21 cellular contexts compared by ENCODE assay signal in genomic region chr1:2000850-2001249, GRCh38. TPM values are rescaled to one million over a fixed set of nuclear protein-coding genes. Genes with fewer than 3 reads are reported as not detected.
DNase-seq lines count a peak whose midpoint lies in the region; ATAC-seq and TF ChIP-seq lines count a peak whose summit lies in the region.
"Had no signal": no experiment of that assay in that cellular context is flagged by ENCODE, and none has a peak within 500 bp of the region (broad histone marks: within the 10 kb centered on the region; RNA-seq: fewer than 3 reads in every experiment).

No MANE protein-coding gene starts in this region.

- H3K23ac ChIP-seq in neuronal stem cell (ENCODE audit: low read depth, low read length, poor library complexity) = peak overlapping the region; percentile 27

- H3K27me3 Mint-ChIP-seq in activated naive CD4-positive, alpha-beta T cell treated with anti-CD3 and anti-CD28 coated beads, Interleukin-2, amount 50 U/mL, for 24 hours = peaks cover 26% of the 10 kb centered on the region

- H3K4me1 Mint-ChIP-seq in activated naive CD4-positive, alpha-beta T cell treated with anti-CD3 and anti-CD28 coated beads, Interleukin-2, amount 50 U/mL, for 24 hours = peaks cover 6% of the 10 kb centered on the region

- no peak overlapping the region for H2BK5ac ChIP-seq in neuronal stem cell (ENCODE audit: low read length)

- H3K18ac ChIP-seq in neuronal stem cell (ENCODE audit: low read length) = peak overlapping the region; percentile 35

- H3K36me3 ChIP-seq in neuronal stem cell (replicated peaks in 1 of 2; ENCODE audit: control insufficient read depth in 2 of 2, insufficient read depth in 2 of 2, low read length in 2 of 2) = no peaks in the 10 kb centered on the region

- H3K4me1 ChIP-seq in neuronal stem cell (ENCODE audit: control insufficient read depth in 2 of 2, insufficient read depth in 1 of 2, low read depth in 1 of 2, low read length in 2 of 2) = peaks cover 4 to 6% of the 10 kb centered on the region in 2 donors
- H3K4me1 ChIP-seq: A549 had no signal

- H3K27ac ChIP-seq in C4-2B (peak overlapping the region; percentile 66), VCaP (peak overlapping the region; percentile 82), neuronal stem cell (replicated peaks; ENCODE audit: low read length) (no peak overlapping the region)
- H3K27ac ChIP-seq: A549 had no signal

- no peak overlapping the region for H4K91ac ChIP-seq in neuronal stem cell (ENCODE audit: low read depth, low read length, poor library complexity)

- H3K4ac ChIP-seq in neuronal stem cell (ENCODE audit: low read length) = no peak overlapping the region

- H3K9ac ChIP-seq in neuronal stem cell (ENCODE audit: low read depth, low read length, poor library complexity) = no peak overlapping the region

- no peak for ATAC-seq in GM21381 (IDR thresholded peaks at IDR 0.05; ENCODE audit: unreplicated experiment)
- ATAC-seq: A549, GM12878, GM23338 had no signal

- no peak overlapping the region for H4K8ac ChIP-seq in neuronal stem cell (ENCODE audit: low read depth, low read length)

- no peaks in the 10 kb centered on the region for H3K79me1 ChIP-seq in neuronal stem cell (ENCODE audit: low read depth, low read length)

- no peaks in the 10 kb centered on the region for H3K36me3 Mint-ChIP-seq in activated naive CD4-positive, alpha-beta T cell treated with anti-CD3 and anti-CD28 coated beads, Interleukin-2, amount 50 U/mL, for 24 hours
- H3K36me3 Mint-ChIP-seq: CD14-positive monocyte; CD4-positive, alpha-beta memory T cell had no signal

- H3K14ac ChIP-seq in neuronal stem cell (ENCODE audit: low read length) = no peak overlapping the region

- peak overlapping the region; percentile 24 for H2BK120ac ChIP-seq in neuronal stem cell (ENCODE audit: low read depth, low read length)

- no peak overlapping the region for H2BK15ac ChIP-seq in neuronal stem cell (ENCODE audit: low read length)

- H2AFZ ChIP-seq in neuronal stem cell (ENCODE audit: low read length) = no peak overlapping the region
- H2AFZ ChIP-seq: GM23338 had no signal

- no peak overlapping the region for H3K4me3 ChIP-seq in neuronal stem cell (ENCODE audit: low read length in 2 of 2)
- H3K4me3 ChIP-seq: A549, GM12878, GM23338 had no signal

- H3K9me3 ChIP-seq in neuronal stem cell (replicated peaks in 1 of 2; ENCODE audit: control insufficient read depth in 2 of 2, insufficient read depth in 1 of 2, low read depth in 1 of 2, low read length in 2 of 2) = no peaks in the 10 kb centered on the region
- H3K9me3 ChIP-seq: A549 had no signal

- no peaks in the 10 kb centered on the region for H3K9me3 Mint-ChIP-seq in activated naive CD4-positive, alpha-beta T cell treated with anti-CD3 and anti-CD28 coated beads, Interleukin-2, amount 50 U/mL, for 24 hours
- H3K9me3 Mint-ChIP-seq: GM23338, HFFc6 had no signal

- peak overlapping the region; percentile 51 for H3K27ac Mint-ChIP-seq in activated naive CD4-positive, alpha-beta T cell treated with anti-CD3 and anti-CD28 coated beads, Interleukin-2, amount 50 U/mL, for 24 hours
- H3K27ac Mint-ChIP-seq: CD4-positive, alpha-beta memory T cell; GM23338; HFFc6 had no signal

- no peak for TF ChIP-seq CTCF in C4-2B (conservative IDR thresholded peaks at IDR 0.05)
- TF ChIP-seq CTCF in VCaP (conservative IDR thresholded peaks at IDR 0.05) = no peak

- no peak for DNase-seq in activated naive CD4-positive, alpha-beta T cell treated with Interleukin-2 at 50 U/mL for 16 hours
- no peak for DNase-seq in neuronal stem cell (ENCODE audit: low spot score)
- DNase-seq in RPMI8226 = no peak
- DNase-seq in NCI-H2081 (lab: John Stamatoyannopoulos, UW) = no peak
- DNase-seq: AML-193; Calu3; CD4-positive, alpha-beta memory T cell; DND-41; EL; HCEC 1CT; HFFc6; IMR-90 had no signal

- WGBS in neuronal stem cell (ENCODE audit: extremely low coverage in 2 of 2, insufficient read length in 2 of 2, insufficient replicate concordance in 1 of 2), 2 donors = no CpG with 5 or more reads among the region's 9 CpGs

- H3K4me2 ChIP-seq in neuronal stem cell (ENCODE audit: insufficient read depth, low read length, poor library complexity, severe bottlenecking) = no peak overlapping the region
- H3K4me2 ChIP-seq: A549, GM23338 had no signal

- no peak overlapping the region for H2BK12ac ChIP-seq in neuronal stem cell (ENCODE audit: low read length)

- H2AK5ac ChIP-seq in neuronal stem cell (ENCODE audit: low read depth, low read length) = no peak overlapping the region

- no peak overlapping the region for H3K4me3 Mint-ChIP-seq in activated naive CD4-positive, alpha-beta T cell treated with anti-CD3 and anti-CD28 coated beads, Interleukin-2, amount 50 U/mL, for 24 hours
- H3K4me3 Mint-ChIP-seq: CD4-positive, alpha-beta memory T cell; GM23338; HFFc6 had no signal

- peaks cover 0 to 18% (median 0%) of the 10 kb centered on the region in 3 experiments for H3K27me3 ChIP-seq in neuronal stem cell (ENCODE audit: control insufficient read depth in 3 of 3, insufficient read depth in 3 of 3, low read depth in 1 of 3, low read length in 3 of 3)

RNA-seq across cellular contexts. Expression of gene CFAP74, which starts 2.7 kb away (rescaled TPM):
- 0.31 TPM for polyA plus RNA-seq in neuronal stem cell (2013, experiment 1 of 2)
- 0.22 TPM for polyA plus RNA-seq in neuronal stem cell (2013, experiment 2 of 2)
- polyA plus RNA-seq: BJ; CD14-positive monocyte; CD4-positive, alpha-beta memory T cell; IMR-90 had no signal

RNA-seq across cellular contexts. Expression of gene GABRD, which starts 18.3 kb away (rescaled TPM):
- 0.08 TPM for polyA plus RNA-seq in neuronal stem cell (2013, experiment 1 of 2)
- 0.04 TPM for polyA plus RNA-seq in neuronal stem cell (2013, experiment 2 of 2)
- polyA plus RNA-seq: BJ; CD14-positive monocyte; CD4-positive, alpha-beta memory T cell; GM12878; IMR-90 had no signal

RNA-seq across cellular contexts. Expression of gene PRKCZ, which starts 49.4 kb away (rescaled TPM):
- polyA plus RNA-seq in neuronal stem cell (2013, experiment 1 of 2) = 29.7 TPM
- polyA plus RNA-seq in neuronal stem cell (2013, experiment 2 of 2) = 28.1 TPM
